ENCODE assay signal across 33 cellular contexts in the genomic region with DNA sequence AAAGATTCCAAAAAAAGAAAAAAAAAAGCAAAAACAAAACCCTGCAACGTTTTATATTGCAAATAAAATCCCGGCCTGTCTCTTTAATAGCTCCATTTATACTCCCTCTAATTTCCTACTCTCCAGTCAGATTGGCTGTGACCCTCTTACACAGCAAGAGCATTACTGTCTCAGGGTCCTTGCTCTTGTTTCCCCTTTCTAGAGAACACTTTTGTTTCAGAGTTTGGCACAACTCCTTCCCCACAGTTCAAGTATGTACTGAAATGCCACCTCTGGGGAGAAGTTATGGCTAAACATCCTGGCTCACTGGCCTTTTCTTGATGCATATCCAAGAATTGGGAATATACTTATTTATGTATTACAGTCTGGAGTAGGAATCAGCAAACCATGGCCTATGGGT. TPM values are rescaled to one million over a fixed set of nuclear protein-coding genes. Genes with fewer than 3 reads are reported as not detected.
DNase-seq lines count a peak whose midpoint lies in the region; ATAC-seq and TF ChIP-seq lines count a peak whose summit lies in the region.
"Had no signal": no experiment of that assay in that cellular context is flagged by ENCODE, and none has a peak within 500 bp of the region (broad histone marks: within the 10 kb centered on the region; RNA-seq: fewer than 3 reads in every experiment).

No MANE protein-coding gene starts in this region.

- H3K14ac ChIP-seq in IMR-90 (replicated peaks; ENCODE audit: low read depth, low read length), result peak overlapping the region; percentile 29; the same call in 1 of the 2 replicates

- H3K18ac ChIP-seq in IMR-90 (ENCODE audit: low read depth, low read length), result peak overlapping the region; percentile 66; the same call in 1 of the 2 replicates

- peak overlapping the region; percentile 79 for H2BK120ac ChIP-seq in IMR-90 (ENCODE audit: low read depth, low read length)

- in situ Hi-C loops in IMR-90 (cut with MboI; ENCODE audit: low sequenced_read_pairs), result no loop called here

- 33% methylated on average over 1 of the region's 2 CpGs; no CpG with 5 or more reads in 1 of the 2 experiments for WGBS in IMR-90 (ENCODE audit: extremely low coverage in 2 of 2, insufficient read length in 1 of 2), 2 experiments

- peak overlapping the region in 1 of 2 experiments; percentile 13; a peak in 1 of 4 replicates for H4K8ac ChIP-seq in IMR-90 (ENCODE audit: low read depth in 2 of 2, low read length in 2 of 2)

- no peak overlapping the region for H3K56ac ChIP-seq in IMR-90 (ENCODE audit: extremely low read depth, insufficient read depth, low read length)

- H4K5ac ChIP-seq in IMR-90 (ENCODE audit: low read depth, low read length), result no peak overlapping the region

- dilution Hi-C loops in IMR-90 (cut with HindIII; ENCODE audit: low sequenced_read_pairs, unreplicated experiment), result no loop called here

- ATAC-seq in IMR-90 (ENCODE audit: low read depth) (no peak), GM21723 (IDR thresholded peaks at IDR 0.05; ENCODE audit: unreplicated experiment) (no peak)
- ATAC-seq: activated naive CD4-positive, alpha-beta T cell treated with anti-CD3 and anti-CD28 coated beads, Interleukin-2, amount 50 U/mL, for 72 hours; mucosa of descending colon; Panc1 had no signal

- TF ChIP-seq POLR2A in IMR-90 (IDR thresholded peaks at IDR 0.05; ENCODE audit: low read depth, low read length), result no peak

- peaks cover 9% of the 10 kb centered on the region for H3K4me1 ChIP-seq in IMR-90 (ENCODE audit: control insufficient read depth, insufficient read depth, low read length)
- peaks cover 0 to 59% (median 14%) of the 10 kb centered on the region in 4 donors for H3K4me1 ChIP-seq in tibial artery

- DNase-seq in IMR-90 (no peak), dermis blood vessel endothelial cell (peak; percentile 61), lung microvascular endothelial cell (ENCODE audit: low read depth in 2 of 2) (peak; percentile 29 to 45), tibial artery (no peak), MV-4-11 (lab: John Stamatoyannopoulos, UW) (no peak), NCI-H1930 (lab: John Stamatoyannopoulos, UW) (no peak)
- DNase-seq: activated CD4-positive, alpha-beta T cell treated with anti-CD3 and anti-CD28 coated beads for 4 hours; activated effector memory CD4-positive, alpha-beta T cell treated with Interleukin-2 at 50 U/mL for 16 hours; anterior cingulate cortex; CD8-positive, alpha-beta memory T cell; DMS 273 treated with DMSO at 0.1 percent for 48 hours; EL; mucosa of descending colon; NCI-H1092; NCI-H1694 treated with DMSO at 0.1 percent for 48 hours; NCI-H446 treated with DMSO at 0.1 percent for 48 hours; NCI-H774; SHP77 treated with DMSO at 0.1 percent for 48 hours; stimulated activated CD4-positive, alpha-beta T cell treated with anti-CD3 and anti-CD28 coated beads, Interleukin-1b, Interleukin-23, amount 100 ng/mL, for 48 hours; stimulated activated naive CD4-positive, alpha-beta T cell treated with Interleukin-2 at 50 U/mL for 16 hours; T-helper 9 cell had no signal

- peak overlapping the region; percentile 24; the same call in 1 of the 3 replicates for H2BK15ac ChIP-seq in IMR-90 (ENCODE audit: low read depth, low read length)

- H3K36me3 ChIP-seq in IMR-90 (ENCODE audit: control insufficient read depth, insufficient read depth, low read length) (no peaks in the 10 kb centered on the region), tibial artery (peaks cover 0 to 14% (median 9%) of the 10 kb centered on the region in 3 donors)
- H3K36me3 ChIP-seq: cardiac muscle cell had no signal

- H4K91ac ChIP-seq in IMR-90 (ENCODE audit: insufficient read depth, low read depth, low read length), result 0 out of 2 replicates have a peak overlapping the region, but pooled peaks have one; percentile 43

- no peak overlapping the region for H2AK5ac ChIP-seq in IMR-90 (ENCODE audit: low read depth, low read length)

- H3K4me2 ChIP-seq in IMR-90 (ENCODE audit: low read depth, low read length), result peak overlapping the region; percentile 37; the same call in 1 of the 2 replicates

- no peak overlapping the region for H3K27ac ChIP-seq in IMR-90 (ENCODE audit: insufficient read depth, low read length)
- H3K27ac ChIP-seq in tibial artery, result peak overlapping the region; percentile 36 to 80
- H3K27ac ChIP-seq: cardiac muscle cell, VCaP had no signal

- H3K23ac ChIP-seq in IMR-90 (ENCODE audit: low read depth, low read length), result 0 out of 2 replicates have a peak overlapping the region, but pooled peaks have one; percentile 45

- no peak for TF ChIP-seq RAD21 in IMR-90 (IDR thresholded peaks at IDR 0.05; ENCODE audit: low read length)

- H3K9ac ChIP-seq in IMR-90 (ENCODE audit: low read depth, low read length), result no peak overlapping the region

- intact Hi-C loops in IMR-90 (cut with micrococcal nuclease), result no loop called here
- intact Hi-C loops in tibial artery (cut with DNase I; ENCODE audit: low total_unique reads), result no loop called here

- H3K4me3 ChIP-seq in IMR-90 (ENCODE audit: insufficient read depth, low read depth, low read length) (no peak overlapping the region), tibial artery (peak overlapping the region; percentile 14 to 19)
- H3K4me3 ChIP-seq: cardiac muscle cell, lung, mucosa of descending colon had no signal

- H2AFZ ChIP-seq in IMR-90 (replicated peaks; ENCODE audit: low read length, poor library complexity), result no peak overlapping the region

- H2BK20ac ChIP-seq in IMR-90 (ENCODE audit: low read depth, low read length), result peak overlapping the region; percentile 71; the same call in 1 of the 2 replicates

- POLR2A ChIA-PET in IMR-90 (lab: Charles Lee; ENCODE audit: unreplicated experiment), result interaction anchor here (0.7 kb wide), 1 partner anchor 537 kb away, joined by 5 read pairs; no protein-coding TSS in a partner anchor

- no peaks in the 10 kb centered on the region for H3K27me3 ChIP-seq in IMR-90 (ENCODE audit: control insufficient read depth, insufficient read depth, low read length)
- no peaks in the 10 kb centered on the region for H3K27me3 ChIP-seq in tibial artery
- H3K27me3 ChIP-seq: cardiac muscle cell had no signal

- peak overlapping the region; percentile 15; the same call in 1 of the 2 replicates for H3K4ac ChIP-seq in IMR-90 (ENCODE audit: low read depth, low read length)

- no peaks in the 10 kb centered on the region for H4K20me1 ChIP-seq in IMR-90 (ENCODE audit: insufficient read depth, low read length)

- TF ChIP-seq CTCF in IMR-90 (conservative IDR thresholded peaks at IDR 0.05; ENCODE audit: low read depth, low read length) (no peak), tibial artery (IDR thresholded peaks at IDR 0.05) (no peak)

- H3K9me1 ChIP-seq in IMR-90 (ENCODE audit: insufficient read depth, low read length), result peaks cover 8% of the 10 kb centered on the region; the same call in 1 of the 2 replicates

- no peak overlapping the region for H2BK5ac ChIP-seq in IMR-90 (ENCODE audit: low read depth, low read length, poor library complexity, severe bottlenecking)

- no peaks in the 10 kb centered on the region for H3K9me3 ChIP-seq in IMR-90 (ENCODE audit: control insufficient read depth, insufficient read depth, low read length)
- H3K9me3 ChIP-seq in tibial artery, result no peaks in the 10 kb centered on the region
- H3K9me3 ChIP-seq: mucosa of descending colon had no signal

- BruUV-seq in IMR-90 (replicated peaks; lab: Mats Ljungman, UMichigan), result no TSS peak

- no peaks in the 10 kb centered on the region for H3K79me1 ChIP-seq in IMR-90 (ENCODE audit: low read depth in 1 of 2, low read length in 2 of 2)

- CTCF ChIA-PET in IMR-90 (lab: Yijun Ruan, JAX), result interaction anchor here (0.6 kb wide), 1 partner anchor 32 kb away, joined by 5 read pairs; no protein-coding TSS in a partner anchor

- H2AK9ac ChIP-seq in IMR-90 (replicated peaks; ENCODE audit: low read depth, low read length, poor library complexity), result no peak overlapping the region

TF ChIP-seq in IMR-90, 13 proteins besides CTCF, POLR2A, EP300 and RAD21 (continues in another document):
- TF ChIP-seq CEBPB (IDR thresholded peaks at IDR 0.05; ENCODE audit: low read depth, low read length), result no peak
- TF ChIP-seq MAFK (IDR thresholded peaks at IDR 0.05; ENCODE audit: low read depth, low read length), result no peak
- no peak for TF ChIP-seq NFE2L2 (IDR thresholded peaks at IDR 0.05; ENCODE audit: low read depth, low read length)
- no peak for TF ChIP-seq MXI1 (IDR thresholded peaks at IDR 0.05; ENCODE audit: borderline replicate concordance, low read depth, low read length)
- TF ChIP-seq, protein P1, sequence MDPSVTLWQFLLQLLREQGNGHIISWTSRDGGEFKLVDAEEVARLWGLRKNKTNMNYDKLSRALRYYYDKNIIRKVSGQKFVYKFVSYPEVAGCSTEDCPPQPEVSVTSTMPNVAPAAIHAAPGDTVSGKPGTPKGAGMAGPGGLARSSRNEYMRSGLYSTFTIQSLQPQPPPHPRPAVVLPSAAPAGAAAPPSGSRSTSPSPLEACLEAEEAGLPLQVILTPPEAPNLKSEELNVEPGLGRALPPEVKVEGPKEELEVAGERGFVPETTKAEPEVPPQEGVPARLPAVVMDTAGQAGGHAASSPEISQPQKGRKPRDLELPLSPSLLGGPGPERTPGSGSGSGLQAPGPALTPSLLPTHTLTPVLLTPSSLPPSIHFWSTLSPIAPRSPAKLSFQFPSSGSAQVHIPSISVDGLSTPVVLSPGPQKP (IDR thresholded peaks at IDR 0.05; ENCODE audit: borderline replicate concordance, low read depth, low read length), result no peak
- no peak for TF ChIP-seq RFX5 (IDR thresholded peaks at IDR 0.05; ENCODE audit: low read depth, low read length)
- no peak for TF ChIP-seq MAZ (IDR thresholded peaks at IDR 0.05; ENCODE audit: borderline replicate concordance, low read depth, low read length)
- no peak for TF ChIP-seq BHLHE40 (IDR thresholded peaks at IDR 0.05; ENCODE audit: low read depth, low read length)
- TF ChIP-seq FOS (IDR thresholded peaks at IDR 0.05; ENCODE audit: low read depth, low read length), result no peak
- TF ChIP-seq, protein P2, sequence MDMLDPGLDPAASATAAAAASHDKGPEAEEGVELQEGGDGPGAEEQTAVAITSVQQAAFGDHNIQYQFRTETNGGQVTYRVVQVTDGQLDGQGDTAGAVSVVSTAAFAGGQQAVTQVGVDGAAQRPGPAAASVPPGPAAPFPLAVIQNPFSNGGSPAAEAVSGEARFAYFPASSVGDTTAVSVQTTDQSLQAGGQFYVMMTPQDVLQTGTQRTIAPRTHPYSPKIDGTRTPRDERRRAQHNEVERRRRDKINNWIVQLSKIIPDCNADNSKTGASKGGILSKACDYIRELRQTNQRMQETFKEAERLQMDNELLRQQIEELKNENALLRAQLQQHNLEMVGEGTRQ (IDR thresholded peaks at IDR 0.05; ENCODE audit: low read depth, low read length), result no peak
- TF ChIP-seq RCOR1 (IDR thresholded peaks at IDR 0.05; ENCODE audit: insufficient replicate concordance, low read length), result no peak
- no peak for TF ChIP-seq SMC3 (IDR thresholded peaks at IDR 0.05; ENCODE audit: low read depth, low read length)

RNA-seq across cellular contexts. Expression of a gene that starts 2.6 kb away (rescaled TPM):
- total RNA-seq in IMR-90 (2012; rRNA removed) (not detected in 2 replicates), dermis blood vessel endothelial cell (5.9 and 11.1 TPM in 2 replicates), lung microvascular endothelial cell (5.0 and 7.0 TPM in 2 replicates)
- polyA plus RNA-seq in IMR-90 (2012; rRNA removed), result 0.07 TPM in 1 of 2 replicates, not detected in the other
- 0.07 TPM in 1 of 2 replicates, not detected in the other for polyA plus RNA-seq in IMR-90 (2012; cell fraction: cytosol; rRNA removed)
- 0.14 TPM in 1 of 2 replicates, not detected in the other for polyA plus RNA-seq in IMR-90 (2012; cell fraction: nucleus; rRNA removed; ENCODE audit: low replicate concordance)
- total RNA-seq: activated CD8-positive, alpha-beta memory T cell treated with anti-CD3 and anti-CD28 coated beads for 36 hours; activated naive CD4-positive, alpha-beta T cell treated with anti-CD3 and anti-CD28 coated beads, Interleukin-2, amount 50 U/mL, for 72 hours; cardiac muscle cell; CD8-positive, alpha-beta memory T cell; HT-29; kidney epithelial cell; temporal lobe had no signal
- polyA plus RNA-seq: BJ; CD8-positive, alpha-beta memory T cell; neural cell had no signal

Comparison
In these comparisons a context has a peak if more than half of its experiments do, and no peak if none do; other contexts are left out.
1. DNase-seq: peak in dermis blood vessel endothelial cell (single experiment) and lung microvascular endothelial cell (2 of 2); none in IMR-90 (single experiment), tibial artery (0 of 2), MV-4-11 (single experiment) and NCI-H1930 (0 of 2).